ENCODE assay signal across 25 cellular contexts in the genomic region with DNA sequence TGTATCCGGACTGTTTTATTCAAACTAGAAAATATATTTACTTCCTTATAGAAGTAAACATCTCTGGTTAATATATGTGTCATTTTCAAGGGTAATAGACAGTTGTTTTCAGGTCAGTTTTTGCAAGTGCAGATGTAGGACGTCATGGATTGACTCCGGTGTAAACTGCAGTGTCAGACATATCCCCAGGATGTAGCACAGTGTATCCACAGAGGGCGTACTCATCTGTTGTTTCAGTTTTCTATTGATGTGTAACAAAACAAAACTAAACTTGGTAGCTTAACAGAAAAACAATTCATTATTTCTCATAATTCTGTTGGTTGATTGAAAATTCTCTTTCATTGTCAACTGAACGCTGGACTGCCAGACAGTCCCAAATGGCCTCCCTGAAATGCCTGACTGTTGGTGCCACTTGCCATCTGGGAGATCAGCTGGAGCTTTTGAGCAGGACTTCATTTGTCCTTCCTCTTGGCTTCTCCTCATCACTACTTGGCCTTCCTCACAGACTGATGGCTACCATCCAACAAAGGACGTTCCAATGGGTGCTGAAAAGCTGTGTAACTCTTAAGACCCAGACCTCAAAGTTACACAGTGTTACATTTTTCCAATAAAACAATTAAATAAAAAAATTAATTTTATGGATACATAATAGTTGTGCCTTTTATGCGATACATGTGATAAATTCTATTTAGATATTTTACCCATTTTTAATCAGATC.
"Had no signal": no experiment of that assay in that cellular context is flagged by ENCODE, and none has a peak within 500 bp of the region (broad histone marks: within the 10 kb centered on the region; RNA-seq: fewer than 3 reads in every experiment).

No MANE protein-coding gene starts in this region.

- H3K4me3 Mint-ChIP-seq: activated CD4-positive, alpha-beta T cell treated with anti-CD3 and anti-CD28 coated beads for 36 hours; activated naive CD8-positive, alpha-beta T cell treated with anti-CD3 and anti-CD28 coated beads for 36 hours; activated T-cell treated with anti-CD3 and anti-CD28 coated beads, Interleukin-2, amount 50 U/mL, for 4 hours; central memory CD8-positive, alpha-beta T cell; effector memory CD8-positive, alpha-beta T cell; mesothelial cell of epicardium; natural killer cell treated with Interleukin-12 subunit alpha and Interleukin-12 subunit beta and Interleukin-15 and Interleukin-18, amount 100 ng/mL, for 72 hours; stimulated activated naive CD8-positive, alpha-beta T cell treated with anti-CD3 and anti-CD28 coated beads, Interleukin-15, Interleukin-2, amounts not matched to agents 100 ng/mL and 50 ng/mL, for 24 hours; WTC11 had no signal

- ATAC-seq: activated CD4-positive, alpha-beta T cell treated with anti-CD3 and anti-CD28 coated beads for 36 hours; activated T-cell treated with anti-CD3 and anti-CD28 coated beads, Interleukin-2, amount 50 U/mL, for 4 hours; effector memory CD8-positive, alpha-beta T cell; esophagus mucosa; left lobe of liver; natural killer cell treated with Interleukin-12 subunit alpha and Interleukin-12 subunit beta and Interleukin-15 and Interleukin-18, amount 100 ng/mL, for 72 hours; right cardiac atrium; upper lobe of right lung; WTC11 had no signal

- H3K27ac ChIP-seq: neutrophil, ovary, psoas muscle, thyroid gland, upper lobe of right lung had no signal

- H3K36me3 ChIP-seq: neutrophil, ovary, thyroid gland, upper lobe of right lung had no signal

- H3K9me3 ChIP-seq: neutrophil, ovary, psoas muscle, thyroid gland, upper lobe of right lung had no signal

- H3K36me3 Mint-ChIP-seq: activated naive CD8-positive, alpha-beta T cell treated with anti-CD3 and anti-CD28 coated beads for 36 hours; mesothelial cell of epicardium; natural killer cell treated with Interleukin-12 subunit alpha and Interleukin-12 subunit beta and Interleukin-15 and Interleukin-18, amount 100 ng/mL, for 72 hours; WTC11 had no signal

- H3K27me3 ChIP-seq: dorsolateral prefrontal cortex, neutrophil, ovary, thyroid gland, upper lobe of right lung had no signal

- H3K27me3 Mint-ChIP-seq: activated CD4-positive, alpha-beta T cell treated with anti-CD3 and anti-CD28 coated beads for 36 hours; central memory CD8-positive, alpha-beta T cell; effector memory CD8-positive, alpha-beta T cell; natural killer cell treated with Interleukin-12 subunit alpha and Interleukin-12 subunit beta and Interleukin-15 and Interleukin-18, amount 100 ng/mL, for 72 hours; stimulated activated naive CD8-positive, alpha-beta T cell treated with anti-CD3 and anti-CD28 coated beads, Interleukin-15, Interleukin-2, amounts not matched to agents 100 ng/mL and 50 ng/mL, for 24 hours had no signal

- H3K4me1 Mint-ChIP-seq: activated CD4-positive, alpha-beta T cell treated with anti-CD3 and anti-CD28 coated beads for 36 hours; central memory CD8-positive, alpha-beta T cell; WTC11 had no signal

- H3K4me3 ChIP-seq: ovary, psoas muscle, thyroid gland, upper lobe of right lung had no signal

- DNase-seq: activated CD4-positive, alpha-beta T cell treated with anti-CD3 and anti-CD28 coated beads for 36 hours; activated CD4-positive, alpha-beta T cell treated with anti-CD3 and anti-CD28 coated beads, Interleukin-2, amount 50 U/mL, for 48 hours; activated CD8-positive, alpha-beta memory T cell treated with anti-CD3 and anti-CD28 coated beads, Interleukin-2, amount 50 U/mL, for 48 hours; activated naive CD4-positive, alpha-beta T cell treated with Interleukin-2 at 50 U/mL for 16 hours; activated naive CD8-positive, alpha-beta T cell treated with anti-CD3 and anti-CD28 coated beads for 36 hours; activated T-cell treated with anti-CD3 and anti-CD28 coated beads, Interleukin-2, amount 50 U/mL, for 4 hours; dorsolateral prefrontal cortex; effector memory CD8-positive, alpha-beta T cell; kidney; mammary epithelial cell; ovary; psoas muscle; stimulated activated CD4-positive, alpha-beta T cell treated with anti-CD3 and anti-CD28 coated beads, Interleukin-1b, Interleukin-23, amount 100 ng/mL, for 48 hours; T-helper 2 cell; thyroid gland; upper lobe of right lung had no signal

- H3K4me1 ChIP-seq: psoas muscle, thyroid gland, upper lobe of right lung had no signal

- H3K9me3 Mint-ChIP-seq: activated naive CD8-positive, alpha-beta T cell treated with anti-CD3 and anti-CD28 coated beads for 36 hours; activated T-cell treated with anti-CD3 and anti-CD28 coated beads, Interleukin-2, amount 50 U/mL, for 4 hours; mesothelial cell of epicardium; natural killer cell treated with Interleukin-12 subunit alpha and Interleukin-12 subunit beta and Interleukin-15 and Interleukin-18, amount 100 ng/mL, for 72 hours; stimulated activated naive CD8-positive, alpha-beta T cell treated with anti-CD3 and anti-CD28 coated beads, Interleukin-15, Interleukin-2, amounts not matched to agents 100 ng/mL and 50 ng/mL, for 24 hours; WTC11 had no signal

- H3K27ac Mint-ChIP-seq: activated CD4-positive, alpha-beta T cell treated with anti-CD3 and anti-CD28 coated beads for 36 hours; activated naive CD8-positive, alpha-beta T cell treated with anti-CD3 and anti-CD28 coated beads for 36 hours; effector memory CD8-positive, alpha-beta T cell; mesothelial cell of epicardium; natural killer cell treated with Interleukin-12 subunit alpha and Interleukin-12 subunit beta and Interleukin-15 and Interleukin-18, amount 100 ng/mL, for 72 hours; stimulated activated naive CD8-positive, alpha-beta T cell treated with anti-CD3 and anti-CD28 coated beads, Interleukin-15, Interleukin-2, amounts not matched to agents 100 ng/mL and 50 ng/mL, for 24 hours; WTC11 had no signal
